9 cellular contexts compared by ENCODE assay signal in genomic region chr15:96889734-96890480, GRCh38.
A peak's percentile ranks its signal among the peaks of the same experiment; 100 is the strongest.
DNase-seq lines count a peak whose midpoint lies in the region; ATAC-seq and TF ChIP-seq lines count a peak whose summit lies in the region.
"Had no signal": no experiment of that assay in that cellular context is flagged by ENCODE, and none has a peak within 500 bp of the region (broad histone marks: within the 10 kb centered on the region; RNA-seq: fewer than 3 reads in every experiment).

No MANE protein-coding gene starts in this region.

- no peaks in the 10 kb centered on the region for H3K36me3 Mint-ChIP-seq in central memory CD8-positive, alpha-beta T cell (ENCODE audit: insufficient read depth)
- no peaks in the 10 kb centered on the region for H3K36me3 Mint-ChIP-seq in osteocyte (ENCODE audit: unreplicated experiment)

- ATAC-seq in central memory CD8-positive, alpha-beta T cell (replicated peaks; ENCODE audit: extremely low read depth, poor library complexity, severe bottlenecking): no peak
- ATAC-seq in HG03280 (IDR thresholded peaks at IDR 0.05; ENCODE audit: unreplicated experiment) (no peak), GM18505 (IDR thresholded peaks at IDR 0.05; ENCODE audit: unreplicated experiment) (no peak)

- H3K9me3 Mint-ChIP-seq in central memory CD8-positive, alpha-beta T cell: no peaks in the 10 kb centered on the region
- H3K9me3 Mint-ChIP-seq in osteocyte (ENCODE audit: unreplicated experiment): peaks cover 6% of the 10 kb centered on the region

- TF ChIP-seq CTCF in KMS-11 (conservative IDR thresholded peaks at IDR 0.05; ENCODE audit: low read depth, low read length) (no peak), osteocyte (IDR thresholded peaks at IDR 0.05) (no peak)

- H3K9ac ChIP-seq in KMS-11: peak overlapping the region; percentile 49

- H2AFZ ChIP-seq in KMS-11 (ENCODE audit: low read depth): peak overlapping the region; percentile 87

- TF ChIP-seq POLR2A in GM18505 (IDR thresholded peaks at IDR 0.05; ENCODE audit: borderline replicate concordance, extremely low read depth, insufficient read depth, insufficient read length): no peak

- peaks cover 9% of the 10 kb centered on the region for H3K4me1 ChIP-seq in KMS-11 (ENCODE audit: low read depth, poor library complexity, severe bottlenecking)

- peak overlapping the region; percentile 66 for H3K27ac Mint-ChIP-seq in central memory CD8-positive, alpha-beta T cell (ENCODE audit: low read depth)
- no peak overlapping the region for H3K27ac Mint-ChIP-seq in osteocyte (ENCODE audit: unreplicated experiment)

- H3K27me3 Mint-ChIP-seq in central memory CD8-positive, alpha-beta T cell: no peaks in the 10 kb centered on the region
- H3K27me3 Mint-ChIP-seq in osteocyte (ENCODE audit: unreplicated experiment): peaks cover 7% of the 10 kb centered on the region

- H3K79me2 ChIP-seq in KMS-11 (ENCODE audit: insufficient read depth, low read depth): no peaks in the 10 kb centered on the region

- H3K4me1 Mint-ChIP-seq in central memory CD8-positive, alpha-beta T cell: peaks cover 5% of the 10 kb centered on the region
- H3K4me1 Mint-ChIP-seq in osteocyte (ENCODE audit: unreplicated experiment): peaks cover 23% of the 10 kb centered on the region

- H3K4me3 ChIP-seq in KMS-11 (IDR thresholded peaks at IDR 0.05; ENCODE audit: insufficient read depth, low read depth, low read length): no peak overlapping the region

- DNase-seq in EL (peak; percentile 12), osteocyte (ENCODE audit: extremely low spot score, unreplicated experiment) (no peak), COLO829 (ENCODE audit: low spot score) (no peak), CD1c-positive myeloid dendritic cell (ENCODE audit: extremely low spot score) (no peak)
- no peak for DNase-seq in central memory CD8-positive, alpha-beta T cell (ENCODE audit: low spot score in 2 of 2)

- no peaks in the 10 kb centered on the region for H3K36me3 ChIP-seq in KMS-11 (ENCODE audit: insufficient read depth)

- H3K27me3 ChIP-seq in KMS-11 (ENCODE audit: insufficient read depth, low read depth): no peaks in the 10 kb centered on the region

- H4K20me1 ChIP-seq in KMS-11 (ENCODE audit: insufficient read depth): no peaks in the 10 kb centered on the region

- H3K4me2 ChIP-seq in KMS-11: peak overlapping the region; percentile 61

- H3K4me3 Mint-ChIP-seq in central memory CD8-positive, alpha-beta T cell: peak overlapping the region; percentile 64
- H3K4me3 Mint-ChIP-seq in osteocyte (ENCODE audit: unreplicated experiment): peak overlapping the region; percentile 54

- peak overlapping the region; percentile 31; the same call in 1 of the 2 replicates for H3K27ac ChIP-seq in KMS-11
- H3K27ac ChIP-seq: RWPE1 had no signal
